In the genomic region with DNA sequence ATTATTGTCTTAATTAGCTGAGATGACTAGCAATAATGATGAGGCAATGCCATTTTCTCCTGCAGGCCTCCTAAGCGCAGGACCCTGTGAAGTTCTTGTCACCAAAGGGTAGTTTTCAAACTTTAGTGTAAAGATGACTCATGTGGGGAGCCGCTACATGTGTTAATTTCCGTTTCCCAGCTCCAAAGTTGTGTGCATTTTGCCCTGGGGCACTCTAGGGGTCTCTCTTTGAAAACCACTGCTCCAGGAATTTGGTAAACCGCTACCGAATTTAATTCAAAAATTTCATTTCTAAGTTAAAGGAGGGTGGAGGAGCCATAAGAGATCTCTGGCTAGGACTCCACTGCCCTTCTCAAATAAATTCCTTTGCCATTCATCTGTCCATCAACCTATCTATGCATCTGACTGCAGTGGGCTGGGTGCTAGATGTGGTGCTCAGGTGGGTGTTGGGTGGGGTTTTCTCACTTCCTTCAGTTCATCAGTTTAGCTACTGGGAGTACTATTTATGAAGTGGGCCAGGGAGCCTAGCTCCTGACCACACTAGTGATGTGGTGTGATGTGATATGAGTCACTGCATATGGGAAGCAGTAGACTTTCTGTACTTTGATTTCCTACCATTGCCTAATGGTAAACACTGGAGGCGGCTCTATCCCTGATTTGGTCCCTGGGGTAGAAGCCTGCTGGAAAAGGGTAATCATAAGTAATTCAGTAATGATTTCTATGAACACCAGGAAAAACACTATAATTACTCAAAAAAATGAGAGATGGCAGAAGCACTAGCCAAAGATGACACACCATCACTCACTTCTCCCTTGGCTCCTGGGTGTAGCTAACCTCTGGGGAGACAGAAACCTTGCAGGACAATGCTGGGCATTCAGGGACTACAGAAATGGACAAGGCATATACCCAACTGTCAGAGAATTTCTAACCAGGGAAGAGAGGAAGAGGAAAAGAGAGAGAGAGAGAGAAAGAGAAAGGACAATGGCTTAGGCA, we compare ENCODE assay signal across 8 cellular contexts. TPM values are rescaled to one million over a fixed set of nuclear protein-coding genes. Genes with fewer than 3 reads are reported as not detected.
DNase-seq lines count a peak whose midpoint lies in the region; ATAC-seq and TF ChIP-seq lines count a peak whose summit lies in the region.

No MANE protein-coding gene starts in this region.

- H3K4me2 ChIP-seq in GM23248 (ENCODE audit: unreplicated experiment) = peak overlapping the region; percentile 14
- peak overlapping the region; percentile 56 for H3K4me2 ChIP-seq in fibroblast of lung (ENCODE audit: extremely low read depth, insufficient read depth, low read length)

- H3F3A ChIP-seq in GM23248 (ENCODE audit: insufficient read depth) = peaks cover 30% of the 10 kb centered on the region

- TF ChIP-seq CTCF in fibroblast of lung (conservative IDR thresholded peaks at IDR 0.05 in 1 of 2, IDR thresholded peaks at IDR 0.05 in 1 of 2; ENCODE audit: low read depth in 1 of 2, low read length in 2 of 2) = no peak
- TF ChIP-seq CTCF in psoas muscle (IDR thresholded peaks at IDR 0.05) = no peak

- no peaks in the 10 kb centered on the region for H3K27me3 ChIP-seq in GM23248 (replicated peaks; ENCODE audit: insufficient read depth)
- no peaks in the 10 kb centered on the region for H3K27me3 ChIP-seq in fibroblast of lung (ENCODE audit: control insufficient read depth, insufficient read depth, low read length)
- no peaks in the 10 kb centered on the region for H3K27me3 ChIP-seq in psoas muscle (ENCODE audit: insufficient read depth in 3 of 3, low read length in 2 of 3)

- H3K9me3 ChIP-seq in GM23248 (ENCODE audit: low read depth) = no peaks in the 10 kb centered on the region
- no peaks in the 10 kb centered on the region for H3K9me3 ChIP-seq in fibroblast of lung (ENCODE audit: control insufficient read depth, insufficient read depth, low read depth, low read length)
- H3K9me3 ChIP-seq in psoas muscle = no peaks in the 10 kb centered on the region

- 81 to 82% methylated on average over 6 of the region's 6 CpGs for WGBS in GM23248 (ENCODE audit: low coverage in 1 of 2, low lambda C conversion rate in 2 of 2, missing lambda C conversion rate in 2 of 2), 2 experiments
- WGBS in psoas muscle, 3 donors = 87 to 89% (median 88%) methylated on average over 6 of the region's 6 CpGs

- H3K9ac ChIP-seq in GM23248 (0 out of 2 replicates have a peak overlapping the region, but pooled peaks have one; percentile 4), fibroblast of lung (ENCODE audit: insufficient read depth, low read length) (no peak overlapping the region)

- H4K20me1 ChIP-seq in GM23248 (ENCODE audit: insufficient read depth) = no peaks in the 10 kb centered on the region
- no peaks in the 10 kb centered on the region for H4K20me1 ChIP-seq in fibroblast of lung (ENCODE audit: control insufficient read depth, extremely low read depth, insufficient read depth, low read length)

- intact Hi-C loops in psoas muscle (cut with DNase I) = no loop called here

- no peak for ATAC-seq in psoas muscle

- H3K9me2 ChIP-seq in GM23248 (ENCODE audit: insufficient read depth) = no peaks in the 10 kb centered on the region

- H3K27ac ChIP-seq in GM23248 (peak overlapping the region; percentile 59), fibroblast of lung (ENCODE audit: insufficient read depth, low read length) (peak overlapping the region; percentile 83), psoas muscle (no peak overlapping the region)

- no peak overlapping the region for H3K4me3 ChIP-seq in GM23248
- H3K4me3 ChIP-seq in fibroblast of lung (replicated peaks in 1 of 4; ENCODE audit: control extremely low read depth in 1 of 4, insufficient read depth in 1 of 4, low read depth in 3 of 4, low read length in 4 of 4) = peak overlapping the region in 1 of 4 experiments; percentile 69
- no peak overlapping the region for H3K4me3 ChIP-seq in psoas muscle

- H3K4me1 ChIP-seq in GM23248 (ENCODE audit: insufficient read depth) = peaks cover 25% of the 10 kb centered on the region
- H3K4me1 ChIP-seq in fibroblast of lung (ENCODE audit: control insufficient read depth, extremely low read depth, insufficient read depth, low read length) = peaks cover 21% of the 10 kb centered on the region
- peaks cover 4% of the 10 kb centered on the region for H3K4me1 ChIP-seq in psoas muscle

- H3K36me3 ChIP-seq in GM23248 (ENCODE audit: low read depth) = no peaks in the 10 kb centered on the region
- H3K36me3 ChIP-seq in fibroblast of lung (ENCODE audit: control insufficient read depth, insufficient read depth, low read length) = no peaks in the 10 kb centered on the region
- no peaks in the 10 kb centered on the region for H3K36me3 ChIP-seq in psoas muscle (ENCODE audit: insufficient read depth in 1 of 2, low read depth in 1 of 2)

- H2AFZ ChIP-seq in GM23248 (no peak overlapping the region), fibroblast of lung (ENCODE audit: low read length) (no peak overlapping the region)

- DNase-seq in GM04503 (ENCODE audit: low read depth) (peak; percentile 62), GM23248 (peak; percentile 90), NOMO-1 (lab: John Stamatoyannopoulos, UW; ENCODE audit: unreplicated experiment in 2 of 2) (peak; percentile 48 to 63), fibroblast of lung (ENCODE audit: low read depth in 2 of 2) (peak; percentile 90 to 96), hippocampal formation (lab: John Stamatoyannopoulos, UW) (no peak), psoas muscle (no peak), NCI-H524 treated with DMSO at 0.1 percent for 48 hours (lab: John Stamatoyannopoulos, UW) (no peak), NCI-H1930 (lab: John Stamatoyannopoulos, UW) (no peak)

- peaks cover 3% of the 10 kb centered on the region for H3K79me2 ChIP-seq in GM23248 (ENCODE audit: insufficient read depth)
- H3K79me2 ChIP-seq in fibroblast of lung (ENCODE audit: control insufficient read depth, insufficient read depth, low read length) = peaks cover 9% of the 10 kb centered on the region

- in situ Hi-C loops in GM23248 (cut with MboI) = loop anchor here (10.0 to 25.0 kb wide), 2 partner anchors 163 to 641 kb away; a partner anchor contains a TSS

RNA-seq across cellular contexts. Expression of a gene that starts 4.0 kb away (rescaled TPM):
- total RNA-seq in GM23248 (2014; rRNA removed; shearing (Covaris generic)) = 3.9 and 4.8 TPM in 2 replicates
- 0.96 and 1.5 TPM in 2 replicates for polyA plus RNA-seq in GM23248 (2016; fragmentation: Nextera tagmentation; extraction: Ambion mirVana)
- total RNA-seq in fibroblast of lung = 13.6 and 23.5 TPM in 2 replicates
- polyA plus RNA-seq in fibroblast of lung = 19.5 and 26.6 TPM in 2 replicates
- polyA plus RNA-seq in fibroblast of lung (2012) = 10.7 and 16.9 TPM in 2 replicates
- 31.5 and 52.5 TPM in 2 replicates for polyA minus RNA-seq in fibroblast of lung (ENCODE audit: low replicate concordance)
- total RNA-seq in psoas muscle = 1 to 10 TPM; 2.4 to 6.3 (median 4.2) TPM
- polyA plus RNA-seq in psoas muscle = 1 to 10 TPM; 1.4 to 5.8 (median 2.0) TPM

Comparison
In these comparisons a context has a peak if more than half of its experiments do, and no peak if none do; other contexts are left out.
1. DNase-seq: peak in GM04503 (single experiment), GM23248 (single experiment), NOMO-1 (2 of 2) and fibroblast of lung (2 of 2); none in hippocampal formation (0 of 2), psoas muscle (0 of 2), NCI-H524 treated with DMSO at 0.1 percent for 48 hours (single experiment) and NCI-H1930 (0 of 2).